1 cellular context compared by ENCODE assay signal in the genomic region with DNA sequence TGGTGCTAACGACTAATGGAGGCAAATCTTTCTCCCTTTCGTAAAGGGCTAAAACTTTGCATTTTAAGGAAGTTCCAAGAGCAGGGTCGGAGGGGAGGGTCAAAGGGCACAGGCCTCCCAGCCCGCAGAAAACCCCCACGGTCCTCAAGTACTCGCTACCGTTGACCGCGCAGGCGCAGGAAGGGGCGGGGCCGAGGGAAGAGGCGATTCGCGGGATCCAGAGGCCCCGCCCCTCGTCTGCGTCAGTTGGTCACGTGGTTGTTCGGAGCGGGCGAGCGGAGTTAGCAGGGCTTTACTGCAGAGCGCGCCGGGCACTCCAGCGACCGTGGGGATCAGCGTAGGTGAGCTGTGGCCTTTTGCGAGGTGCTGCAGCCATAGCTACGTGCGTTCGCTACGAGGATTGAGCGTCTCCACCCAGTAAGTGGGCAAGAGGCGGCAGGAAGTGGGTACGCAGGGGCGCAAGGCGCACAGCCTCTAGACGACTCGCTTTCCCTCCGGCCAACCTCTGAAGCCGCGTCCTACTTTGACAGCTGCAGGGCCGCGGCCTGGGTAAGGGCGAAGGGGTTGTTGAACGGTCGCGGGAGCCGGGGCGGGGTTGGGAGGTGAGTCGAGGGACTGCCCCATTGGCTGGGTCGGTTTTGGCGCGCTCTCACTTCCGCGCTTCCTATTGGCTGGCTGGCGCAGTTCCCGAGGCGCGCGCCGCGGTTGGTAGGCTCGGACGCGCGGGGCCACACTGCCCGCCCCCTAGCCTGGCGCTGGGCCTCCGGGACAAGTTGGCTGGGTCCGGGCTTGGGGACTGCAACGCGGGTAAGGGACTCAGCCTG.
TF ChIP-seq lines count a peak whose summit lies in the region.

A gene (plus strand): TSS at position 242 of the 824 bp plus-strand sequence. CDS start 2,310 bp downstream, outside the sequence.

TF ChIP-seq in HepG2, 621 proteins besides CTCF, POLR2A, EP300 and RAD21 (continued from another document and continues in another):
- peak; percentile 68 for TF ChIP-seq ZNF331 (CRISPR knock-in tag; IDR thresholded peaks at IDR 0.05)
- no peak for TF ChIP-seq SMARCE1 (IDR thresholded peaks at IDR 0.05; ENCODE audit: borderline replicate concordance)
- peak; percentile 51 for TF ChIP-seq ZNF629 (CRISPR knock-in tag; conservative IDR thresholded peaks at IDR 0.05)
- TF ChIP-seq HOXA5 (CRISPR knock-in tag; IDR thresholded peaks at IDR 0.05), result peak; percentile 21; the same call in 1 of the 2 replicates
- TF ChIP-seq ZNF547 (CRISPR knock-in tag; IDR thresholded peaks at IDR 0.05), result peak; percentile 98
- TF ChIP-seq SUZ12 (IDR thresholded peaks at IDR 0.05; ENCODE audit: low read depth, low read length), result no peak
- TF ChIP-seq, protein P1, sequence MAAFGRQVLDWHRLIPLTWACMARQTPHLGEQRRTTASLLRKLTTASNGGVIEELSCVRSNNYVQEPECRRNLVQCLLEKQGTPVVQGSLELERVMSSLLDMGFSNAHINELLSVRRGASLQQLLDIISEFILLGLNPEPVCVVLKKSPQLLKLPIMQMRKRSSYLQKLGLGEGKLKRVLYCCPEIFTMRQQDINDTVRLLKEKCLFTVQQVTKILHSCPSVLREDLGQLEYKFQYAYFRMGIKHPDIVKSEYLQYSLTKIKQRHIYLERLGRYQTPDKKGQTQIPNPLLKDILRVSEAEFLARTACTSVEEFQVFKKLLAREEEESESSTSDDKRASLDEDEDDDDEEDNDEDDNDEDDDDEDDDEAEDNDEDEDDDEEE (CRISPR knock-in tag; IDR thresholded peaks at IDR 0.05), result peak; percentile 92
- peak; percentile 94 for TF ChIP-seq ZNF253 (CRISPR knock-in tag; IDR thresholded peaks at IDR 0.05; ENCODE audit: borderline replicate concordance)
- TF ChIP-seq BHLHE40 (IDR thresholded peaks at IDR 0.05; ENCODE audit: low read length), result peak; percentile 90
- peak; percentile 98 for TF ChIP-seq POGZ (CRISPR knock-in tag; IDR thresholded peaks at IDR 0.05)
- peak; percentile 68; the same call in 1 of the 2 replicates for TF ChIP-seq ZNF614 (CRISPR knock-in tag; IDR thresholded peaks at IDR 0.05; ENCODE audit: borderline replicate concordance)
- TF ChIP-seq, protein P2, sequence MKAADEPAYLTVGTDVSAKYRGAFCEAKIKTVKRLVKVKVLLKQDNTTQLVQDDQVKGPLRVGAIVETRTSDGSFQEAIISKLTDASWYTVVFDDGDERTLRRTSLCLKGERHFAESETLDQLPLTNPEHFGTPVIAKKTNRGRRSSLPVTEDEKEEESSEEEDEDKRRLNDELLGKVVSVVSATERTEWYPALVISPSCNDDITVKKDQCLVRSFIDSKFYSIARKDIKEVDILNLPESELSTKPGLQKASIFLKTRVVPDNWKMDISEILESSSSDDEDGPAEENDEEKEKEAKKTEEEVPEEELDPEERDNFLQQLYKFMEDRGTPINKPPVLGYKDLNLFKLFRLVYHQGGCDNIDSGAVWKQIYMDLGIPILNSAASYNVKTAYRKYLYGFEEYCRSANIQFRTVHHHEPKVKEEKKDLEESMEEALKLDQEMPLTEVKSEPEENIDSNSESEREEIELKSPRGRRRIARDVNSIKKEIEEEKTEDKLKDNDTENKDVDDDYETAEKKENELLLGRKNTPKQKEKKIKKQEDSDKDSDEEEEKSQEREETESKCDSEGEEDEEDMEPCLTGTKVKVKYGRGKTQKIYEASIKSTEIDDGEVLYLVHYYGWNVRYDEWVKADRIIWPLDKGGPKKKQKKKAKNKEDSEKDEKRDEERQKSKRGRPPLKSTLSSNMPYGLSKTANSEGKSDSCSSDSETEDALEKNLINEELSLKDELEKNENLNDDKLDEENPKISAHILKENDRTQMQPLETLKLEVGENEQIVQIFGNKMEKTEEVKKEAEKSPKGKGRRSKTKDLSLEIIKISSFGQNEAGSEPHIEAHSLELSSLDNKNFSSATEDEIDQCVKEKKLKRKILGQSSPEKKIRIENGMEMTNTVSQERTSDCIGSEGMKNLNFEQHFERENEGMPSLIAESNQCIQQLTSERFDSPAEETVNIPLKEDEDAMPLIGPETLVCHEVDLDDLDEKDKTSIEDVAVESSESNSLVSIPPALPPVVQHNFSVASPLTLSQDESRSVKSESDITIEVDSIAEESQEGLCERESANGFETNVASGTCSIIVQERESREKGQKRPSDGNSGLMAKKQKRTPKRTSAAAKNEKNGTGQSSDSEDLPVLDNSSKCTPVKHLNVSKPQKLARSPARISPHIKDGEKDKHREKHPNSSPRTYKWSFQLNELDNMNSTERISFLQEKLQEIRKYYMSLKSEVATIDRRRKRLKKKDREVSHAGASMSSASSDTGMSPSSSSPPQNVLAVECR (CRISPR knock-in tag; IDR thresholded peaks at IDR 0.05; ENCODE audit: borderline replicate concordance), result peak; percentile 100
- peak; percentile 74; the same call in 1 of the 2 replicates for TF ChIP-seq CREM (IDR thresholded peaks at IDR 0.05)
- no peak for TF ChIP-seq CREM (CRISPR knock-in tag; IDR thresholded peaks at IDR 0.05)
- 0 out of 2 replicates have a peak, but pooled peaks have one; percentile 41 for TF ChIP-seq ZFP1 (CRISPR knock-in tag; IDR thresholded peaks at IDR 0.05)
- TF ChIP-seq, protein P3, sequence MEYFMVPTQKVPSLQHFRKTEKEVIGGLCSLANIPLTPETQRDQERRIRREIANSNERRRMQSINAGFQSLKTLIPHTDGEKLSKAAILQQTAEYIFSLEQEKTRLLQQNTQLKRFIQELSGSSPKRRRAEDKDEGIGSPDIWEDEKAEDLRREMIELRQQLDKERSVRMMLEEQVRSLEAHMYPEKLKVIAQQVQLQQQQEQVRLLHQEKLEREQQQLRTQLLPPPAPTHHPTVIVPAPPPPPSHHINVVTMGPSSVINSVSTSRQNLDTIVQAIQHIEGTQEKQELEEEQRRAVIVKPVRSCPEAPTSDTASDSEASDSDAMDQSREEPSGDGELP (IDR thresholded peaks at IDR 0.05; ENCODE audit: borderline replicate concordance, low read depth), result no peak; the same call in none of the 2 replicates
- TF ChIP-seq BORCS8-MEF2B (CRISPR knock-in tag; IDR thresholded peaks at IDR 0.05), result peak; percentile 96
- TF ChIP-seq, protein P4, sequence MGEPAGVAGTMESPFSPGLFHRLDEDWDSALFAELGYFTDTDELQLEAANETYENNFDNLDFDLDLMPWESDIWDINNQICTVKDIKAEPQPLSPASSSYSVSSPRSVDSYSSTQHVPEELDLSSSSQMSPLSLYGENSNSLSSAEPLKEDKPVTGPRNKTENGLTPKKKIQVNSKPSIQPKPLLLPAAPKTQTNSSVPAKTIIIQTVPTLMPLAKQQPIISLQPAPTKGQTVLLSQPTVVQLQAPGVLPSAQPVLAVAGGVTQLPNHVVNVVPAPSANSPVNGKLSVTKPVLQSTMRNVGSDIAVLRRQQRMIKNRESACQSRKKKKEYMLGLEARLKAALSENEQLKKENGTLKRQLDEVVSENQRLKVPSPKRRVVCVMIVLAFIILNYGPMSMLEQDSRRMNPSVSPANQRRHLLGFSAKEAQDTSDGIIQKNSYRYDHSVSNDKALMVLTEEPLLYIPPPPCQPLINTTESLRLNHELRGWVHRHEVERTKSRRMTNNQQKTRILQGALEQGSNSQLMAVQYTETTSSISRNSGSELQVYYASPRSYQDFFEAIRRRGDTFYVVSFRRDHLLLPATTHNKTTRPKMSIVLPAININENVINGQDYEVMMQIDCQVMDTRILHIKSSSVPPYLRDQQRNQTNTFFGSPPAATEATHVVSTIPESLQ (CRISPR knock-in tag; conservative IDR thresholded peaks at IDR 0.05), result peak; percentile 10
- TF ChIP-seq, protein P5, sequence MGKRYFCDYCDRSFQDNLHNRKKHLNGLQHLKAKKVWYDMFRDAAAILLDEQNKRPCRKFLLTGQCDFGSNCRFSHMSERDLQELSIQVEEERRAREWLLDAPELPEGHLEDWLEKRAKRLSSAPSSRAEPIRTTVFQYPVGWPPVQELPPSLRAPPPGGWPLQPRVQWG (CRISPR knock-in tag; IDR thresholded peaks at IDR 0.05; ENCODE audit: borderline replicate concordance, low read depth), result 0 out of 2 replicates have a peak, but pooled peaks have one; percentile 18
- peak; percentile 95; the same call in 1 of the 2 replicates for TF ChIP-seq ZNF709 (CRISPR knock-in tag; IDR thresholded peaks at IDR 0.05)
- TF ChIP-seq, protein P6, sequence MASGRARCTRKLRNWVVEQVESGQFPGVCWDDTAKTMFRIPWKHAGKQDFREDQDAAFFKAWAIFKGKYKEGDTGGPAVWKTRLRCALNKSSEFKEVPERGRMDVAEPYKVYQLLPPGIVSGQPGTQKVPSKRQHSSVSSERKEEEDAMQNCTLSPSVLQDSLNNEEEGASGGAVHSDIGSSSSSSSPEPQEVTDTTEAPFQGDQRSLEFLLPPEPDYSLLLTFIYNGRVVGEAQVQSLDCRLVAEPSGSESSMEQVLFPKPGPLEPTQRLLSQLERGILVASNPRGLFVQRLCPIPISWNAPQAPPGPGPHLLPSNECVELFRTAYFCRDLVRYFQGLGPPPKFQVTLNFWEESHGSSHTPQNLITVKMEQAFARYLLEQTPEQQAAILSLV (CRISPR knock-in tag; IDR thresholded peaks at IDR 0.05; ENCODE audit: borderline replicate concordance), result peak; percentile 99
- TF ChIP-seq, protein P7, sequence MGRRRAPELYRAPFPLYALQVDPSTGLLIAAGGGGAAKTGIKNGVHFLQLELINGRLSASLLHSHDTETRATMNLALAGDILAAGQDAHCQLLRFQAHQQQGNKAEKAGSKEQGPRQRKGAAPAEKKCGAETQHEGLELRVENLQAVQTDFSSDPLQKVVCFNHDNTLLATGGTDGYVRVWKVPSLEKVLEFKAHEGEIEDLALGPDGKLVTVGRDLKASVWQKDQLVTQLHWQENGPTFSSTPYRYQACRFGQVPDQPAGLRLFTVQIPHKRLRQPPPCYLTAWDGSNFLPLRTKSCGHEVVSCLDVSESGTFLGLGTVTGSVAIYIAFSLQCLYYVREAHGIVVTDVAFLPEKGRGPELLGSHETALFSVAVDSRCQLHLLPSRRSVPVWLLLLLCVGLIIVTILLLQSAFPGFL (CRISPR knock-in tag; IDR thresholded peaks at IDR 0.05), result peak; percentile 93; the same call in 1 of the 2 replicates
- TF ChIP-seq FOXA1 (IDR thresholded peaks at IDR 0.05), result no peak
- peak; percentile 15; the same call in 1 of the 2 replicates for TF ChIP-seq FOXA1 (CRISPR knock-in tag; IDR thresholded peaks at IDR 0.05)
- TF ChIP-seq, protein P8, sequence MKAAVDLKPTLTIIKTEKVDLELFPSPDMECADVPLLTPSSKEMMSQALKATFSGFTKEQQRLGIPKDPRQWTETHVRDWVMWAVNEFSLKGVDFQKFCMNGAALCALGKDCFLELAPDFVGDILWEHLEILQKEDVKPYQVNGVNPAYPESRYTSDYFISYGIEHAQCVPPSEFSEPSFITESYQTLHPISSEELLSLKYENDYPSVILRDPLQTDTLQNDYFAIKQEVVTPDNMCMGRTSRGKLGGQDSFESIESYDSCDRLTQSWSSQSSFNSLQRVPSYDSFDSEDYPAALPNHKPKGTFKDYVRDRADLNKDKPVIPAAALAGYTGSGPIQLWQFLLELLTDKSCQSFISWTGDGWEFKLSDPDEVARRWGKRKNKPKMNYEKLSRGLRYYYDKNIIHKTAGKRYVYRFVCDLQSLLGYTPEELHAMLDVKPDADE (CRISPR knock-in tag; IDR thresholded peaks at IDR 0.05), result peak; percentile 71; the same call in 1 of the 2 replicates
- TF ChIP-seq ERF (CRISPR knock-in tag; IDR thresholded peaks at IDR 0.05), result peak; percentile 69
- no peak for TF ChIP-seq MTA3 (CRISPR knock-in tag; IDR thresholded peaks at IDR 0.05)
- peak; percentile 29; the same call in 1 of the 2 replicates for TF ChIP-seq ZNF660 (CRISPR knock-in tag; IDR thresholded peaks at IDR 0.05; ENCODE audit: borderline replicate concordance, low read depth)
- TF ChIP-seq GZF1 (CRISPR knock-in tag; IDR thresholded peaks at IDR 0.05), result no peak; the same call in 1 of the 2 replicates
- 0 out of 2 replicates have a peak, but pooled peaks have one; percentile 20 for TF ChIP-seq MIER2 (CRISPR knock-in tag; IDR thresholded peaks at IDR 0.05)
- peak; percentile 65 for TF ChIP-seq PHF21A (CRISPR knock-in tag; IDR thresholded peaks at IDR 0.05)
- peak; percentile 51 for TF ChIP-seq ZNF263 (CRISPR knock-in tag; IDR thresholded peaks at IDR 0.05)
- TF ChIP-seq ZNF274 (CRISPR knock-in tag; IDR thresholded peaks at IDR 0.05), result peak; percentile 95; the same call in 1 of the 2 replicates
- TF ChIP-seq ZNF24 (IDR thresholded peaks at IDR 0.05), result 0 out of 2 replicates have a peak, but pooled peaks have one; percentile 8
- TF ChIP-seq NRL (CRISPR knock-in tag; IDR thresholded peaks at IDR 0.05; ENCODE audit: borderline replicate concordance), result peak; percentile 100
- TF ChIP-seq KMT2B (CRISPR knock-in tag; IDR thresholded peaks at IDR 0.05), result peak; percentile 81; the same call in 1 of the 2 replicates
- TF ChIP-seq ZNF724P (CRISPR knock-in tag; IDR thresholded peaks at IDR 0.05; ENCODE audit: borderline replicate concordance), result peak; percentile 30; the same call in 1 of the 2 replicates
- TF ChIP-seq MAZ (IDR thresholded peaks at IDR 0.05; ENCODE audit: borderline replicate concordance, low read depth, low read length), result peak; percentile 39
- TF ChIP-seq MAZ (CRISPR knock-in tag; IDR thresholded peaks at IDR 0.05; ENCODE audit: low read depth), result peak; percentile 97
- TF ChIP-seq NFYC (CRISPR knock-in tag; IDR thresholded peaks at IDR 0.05), result peak; percentile 95
- no peak for TF ChIP-seq PTBP1 (IDR thresholded peaks at IDR 0.05; ENCODE audit: low read depth, low read length, poor library complexity, severe bottlenecking)
- TF ChIP-seq MTF1 (CRISPR knock-in tag; IDR thresholded peaks at IDR 0.05), result 0 out of 2 replicates have a peak, but pooled peaks have one; percentile 78
- TF ChIP-seq ZNF33B (CRISPR knock-in tag; IDR thresholded peaks at IDR 0.05), result peak; percentile 96; the same call in 1 of the 2 replicates
- no peak; the same call in 1 of the 2 replicates for TF ChIP-seq THYN1 (CRISPR knock-in tag; IDR thresholded peaks at IDR 0.05; ENCODE audit: borderline replicate concordance, low read depth)
- TF ChIP-seq, protein P9, sequence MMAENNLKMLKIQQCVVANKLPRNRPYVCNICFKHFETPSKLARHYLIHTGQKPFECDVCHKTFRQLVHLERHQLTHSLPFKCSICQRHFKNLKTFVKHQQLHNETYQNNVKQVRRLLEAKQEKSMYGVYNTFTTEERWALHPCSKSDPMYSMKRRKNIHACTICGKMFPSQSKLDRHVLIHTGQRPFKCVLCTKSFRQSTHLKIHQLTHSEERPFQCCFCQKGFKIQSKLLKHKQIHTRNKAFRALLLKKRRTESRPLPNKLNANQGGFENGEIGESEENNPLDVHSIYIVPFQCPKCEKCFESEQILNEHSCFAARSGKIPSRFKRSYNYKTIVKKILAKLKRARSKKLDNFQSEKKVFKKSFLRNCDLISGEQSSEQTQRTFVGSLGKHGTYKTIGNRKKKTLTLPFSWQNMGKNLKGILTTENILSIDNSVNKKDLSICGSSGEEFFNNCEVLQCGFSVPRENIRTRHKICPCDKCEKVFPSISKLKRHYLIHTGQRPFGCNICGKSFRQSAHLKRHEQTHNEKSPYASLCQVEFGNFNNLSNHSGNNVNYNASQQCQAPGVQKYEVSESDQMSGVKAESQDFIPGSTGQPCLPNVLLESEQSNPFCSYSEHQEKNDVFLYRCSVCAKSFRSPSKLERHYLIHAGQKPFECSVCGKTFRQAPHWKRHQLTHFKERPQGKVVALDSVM (CRISPR knock-in tag; IDR thresholded peaks at IDR 0.05), result peak; percentile 73; the same call in 1 of the 2 replicates
- TF ChIP-seq, protein P10, sequence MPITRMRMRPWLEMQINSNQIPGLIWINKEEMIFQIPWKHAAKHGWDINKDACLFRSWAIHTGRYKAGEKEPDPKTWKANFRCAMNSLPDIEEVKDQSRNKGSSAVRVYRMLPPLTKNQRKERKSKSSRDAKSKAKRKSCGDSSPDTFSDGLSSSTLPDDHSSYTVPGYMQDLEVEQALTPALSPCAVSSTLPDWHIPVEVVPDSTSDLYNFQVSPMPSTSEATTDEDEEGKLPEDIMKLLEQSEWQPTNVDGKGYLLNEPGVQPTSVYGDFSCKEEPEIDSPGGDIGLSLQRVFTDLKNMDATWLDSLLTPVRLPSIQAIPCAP (CRISPR knock-in tag; IDR thresholded peaks at IDR 0.05; ENCODE audit: low read depth), result no peak; the same call in 1 of the 2 replicates
- TF ChIP-seq ZNF501 (CRISPR knock-in tag; IDR thresholded peaks at IDR 0.05), result peak; percentile 98
